Comparison of ENCODE assay signal across 1 cellular context in the genomic region with DNA sequence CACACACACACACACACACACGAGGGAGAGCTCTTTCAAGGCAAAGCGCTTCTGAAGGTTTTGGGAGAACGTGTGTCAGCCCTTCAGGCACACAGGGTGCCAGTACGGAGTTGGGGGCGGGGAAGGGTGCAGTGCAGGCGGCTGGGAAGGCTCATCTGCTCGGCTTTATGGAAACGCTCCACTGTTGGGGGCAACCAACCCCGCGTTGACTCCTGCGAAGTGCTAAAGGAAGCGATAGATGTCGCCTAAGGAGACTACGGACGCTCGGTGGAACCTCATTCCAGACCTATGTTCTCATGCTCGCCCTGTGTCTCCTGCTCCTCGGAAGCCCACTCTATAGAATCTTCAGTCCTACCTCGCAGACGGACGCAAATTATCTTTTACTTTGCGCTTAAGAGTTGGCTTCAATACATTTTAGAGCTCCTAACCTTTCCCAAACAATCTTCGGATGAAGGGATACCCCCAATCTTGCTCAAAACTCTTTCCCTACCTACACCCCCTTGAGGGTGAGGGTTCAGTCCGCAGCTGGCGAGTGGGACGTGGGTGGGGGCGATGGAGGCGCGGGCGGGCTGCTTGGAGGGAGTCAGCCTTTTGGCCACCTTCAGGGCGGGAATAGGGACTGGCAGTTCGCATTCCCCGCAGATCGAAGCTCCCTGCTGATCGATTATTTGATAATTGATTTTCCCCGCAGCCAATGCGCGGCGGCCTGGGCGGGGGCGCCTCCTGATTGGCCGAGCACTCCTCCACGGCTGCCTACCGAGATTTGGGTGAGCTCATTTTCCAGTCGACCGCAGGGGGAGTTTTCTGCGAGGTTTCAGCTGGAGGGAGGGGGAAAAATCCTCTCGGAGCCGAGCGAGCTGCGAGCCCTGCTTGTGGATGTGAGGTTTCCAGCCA.
TF ChIP-seq lines count a peak whose summit lies in the region.

No MANE protein-coding gene starts in this region.

TF ChIP-seq in HepG2, 621 proteins besides CTCF, POLR2A, EP300 and RAD21 (continued from another document and continues in another):
- TF ChIP-seq POLR2AphosphoS2 (IDR thresholded peaks at IDR 0.05; ENCODE audit: low read depth, low read length) (no peak), DR1 (CRISPR knock-in tag; IDR thresholded peaks at IDR 0.05) (no peak), MIER2 (CRISPR knock-in tag; IDR thresholded peaks at IDR 0.05) (no peak), PITX1 (CRISPR knock-in tag; IDR thresholded peaks at IDR 0.05) (0 out of 2 replicates have a peak, but pooled peaks have one; percentile 36), ZBTB20 (CRISPR knock-in tag; IDR thresholded peaks at IDR 0.05; ENCODE audit: borderline replicate concordance, low read depth) (peak; percentile 59; the same call in 1 of the 2 replicates), MIXL1 (CRISPR knock-in tag; IDR thresholded peaks at IDR 0.05) (no peak), SMAD1 (CRISPR knock-in tag; IDR thresholded peaks at IDR 0.05; ENCODE audit: borderline replicate concordance, low read depth) (no peak), CENPX (CRISPR knock-in tag; IDR thresholded peaks at IDR 0.05) (no peak), MXI1 (IDR thresholded peaks at IDR 0.05; ENCODE audit: borderline replicate concordance, low read depth, low read length) (no peak), ETV6 (CRISPR knock-in tag; conservative IDR thresholded peaks at IDR 0.05) (no peak), PPARG (CRISPR knock-in tag; conservative IDR thresholded peaks at IDR 0.05) (no peak), HNF4G (IDR thresholded peaks at IDR 0.05; ENCODE audit: borderline replicate concordance, low read depth, low read length) (no peak), HNF4G (CRISPR knock-in tag; IDR thresholded peaks at IDR 0.05; ENCODE audit: borderline replicate concordance, low read depth) (0 out of 2 replicates have a peak, but pooled peaks have one; percentile 40), ZNF224 (CRISPR knock-in tag; IDR thresholded peaks at IDR 0.05) (no peak; the same call in 1 of the 2 replicates), ISL2 (CRISPR knock-in tag; IDR thresholded peaks at IDR 0.05) (no peak), ZNF460 (CRISPR knock-in tag; IDR thresholded peaks at IDR 0.05; ENCODE audit: borderline replicate concordance) (no peak), ZFP36L2 (CRISPR knock-in tag; IDR thresholded peaks at IDR 0.05) (no peak), GATA4 (IDR thresholded peaks at IDR 0.05; ENCODE audit: borderline replicate concordance, low read depth) (no peak), ZMYM3 (CRISPR knock-in tag; IDR thresholded peaks at IDR 0.05) (no peak), ZNF331 (CRISPR knock-in tag; IDR thresholded peaks at IDR 0.05) (no peak), ZSCAN30 (CRISPR knock-in tag; IDR thresholded peaks at IDR 0.05) (no peak), ZNF547 (CRISPR knock-in tag; IDR thresholded peaks at IDR 0.05) (peak; percentile 83)
- TF ChIP-seq, protein P1, sequence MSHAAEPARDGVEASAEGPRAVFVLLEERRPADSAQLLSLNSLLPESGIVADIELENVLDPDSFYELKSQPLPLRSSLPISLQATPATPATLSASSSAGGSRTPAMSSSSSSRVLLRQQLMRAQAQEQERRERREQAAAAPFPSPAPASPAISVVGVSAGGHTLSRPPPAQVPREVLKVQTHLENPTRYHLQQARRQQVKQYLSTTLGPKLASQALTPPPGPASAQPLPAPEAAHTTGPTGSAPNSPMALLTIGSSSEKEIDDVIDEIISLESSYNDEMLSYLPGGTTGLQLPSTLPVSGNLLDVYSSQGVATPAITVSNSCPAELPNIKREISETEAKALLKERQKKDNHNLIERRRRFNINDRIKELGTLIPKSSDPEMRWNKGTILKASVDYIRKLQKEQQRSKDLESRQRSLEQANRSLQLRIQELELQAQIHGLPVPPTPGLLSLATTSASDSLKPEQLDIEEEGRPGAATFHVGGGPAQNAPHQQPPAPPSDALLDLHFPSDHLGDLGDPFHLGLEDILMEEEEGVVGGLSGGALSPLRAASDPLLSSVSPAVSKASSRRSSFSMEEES (CRISPR knock-in tag; IDR thresholded peaks at IDR 0.05), result 0 out of 2 replicates have a peak, but pooled peaks have one; percentile 21
- TF ChIP-seq, protein P2, sequence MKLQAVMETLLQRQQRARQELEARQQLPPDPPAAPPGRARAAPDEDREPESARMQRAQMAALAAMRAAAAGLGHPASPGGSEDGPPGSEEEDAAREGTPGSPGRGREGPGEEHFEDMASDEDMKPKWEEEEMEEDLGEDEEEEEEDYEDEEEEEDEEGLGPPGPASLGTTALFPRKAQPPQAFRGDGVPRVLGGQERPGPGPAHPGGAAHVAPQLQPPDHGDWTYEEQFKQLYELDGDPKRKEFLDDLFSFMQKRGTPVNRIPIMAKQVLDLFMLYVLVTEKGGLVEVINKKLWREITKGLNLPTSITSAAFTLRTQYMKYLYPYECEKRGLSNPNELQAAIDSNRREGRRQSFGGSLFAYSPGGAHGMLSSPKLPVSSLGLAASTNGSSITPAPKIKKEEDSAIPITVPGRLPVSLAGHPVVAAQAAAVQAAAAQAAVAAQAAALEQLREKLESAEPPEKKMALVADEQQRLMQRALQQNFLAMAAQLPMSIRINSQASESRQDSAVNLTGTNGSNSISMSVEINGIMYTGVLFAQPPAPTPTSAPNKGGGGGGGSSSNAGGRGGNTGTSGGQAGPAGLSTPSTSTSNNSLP (IDR thresholded peaks at IDR 0.05; ENCODE audit: low read depth, low read length), result peak; percentile 92
- TF ChIP-seq, protein P3, sequence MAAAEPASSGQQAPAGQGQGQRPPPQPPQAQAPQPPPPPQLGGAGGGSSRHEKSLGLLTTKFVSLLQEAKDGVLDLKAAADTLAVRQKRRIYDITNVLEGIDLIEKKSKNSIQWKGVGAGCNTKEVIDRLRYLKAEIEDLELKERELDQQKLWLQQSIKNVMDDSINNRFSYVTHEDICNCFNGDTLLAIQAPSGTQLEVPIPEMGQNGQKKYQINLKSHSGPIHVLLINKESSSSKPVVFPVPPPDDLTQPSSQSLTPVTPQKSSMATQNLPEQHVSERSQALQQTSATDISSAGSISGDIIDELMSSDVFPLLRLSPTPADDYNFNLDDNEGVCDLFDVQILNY (CRISPR knock-in tag; conservative IDR thresholded peaks at IDR 0.05), result no peak
- TF ChIP-seq, protein P4, sequence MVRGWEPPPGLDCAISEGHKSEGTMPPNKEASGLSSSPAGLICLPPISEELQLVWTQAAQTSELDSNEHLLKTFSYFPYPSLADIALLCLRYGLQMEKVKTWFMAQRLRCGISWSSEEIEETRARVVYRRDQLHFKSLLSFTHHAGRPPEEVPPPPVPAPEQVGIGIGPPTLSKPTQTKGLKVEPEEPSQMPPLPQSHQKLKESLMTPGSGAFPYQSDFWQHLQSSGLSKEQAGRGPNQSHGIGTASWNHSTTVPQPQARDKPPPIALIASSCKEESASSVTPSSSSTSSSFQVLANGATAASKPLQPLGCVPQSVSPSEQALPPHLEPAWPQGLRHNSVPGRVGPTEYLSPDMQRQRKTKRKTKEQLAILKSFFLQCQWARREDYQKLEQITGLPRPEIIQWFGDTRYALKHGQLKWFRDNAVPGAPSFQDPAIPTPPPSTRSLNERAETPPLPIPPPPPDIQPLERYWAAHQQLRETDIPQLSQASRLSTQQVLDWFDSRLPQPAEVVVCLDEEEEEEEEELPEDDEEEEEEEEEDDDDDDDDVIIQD (CRISPR knock-in tag; IDR thresholded peaks at IDR 0.05; ENCODE audit: low read depth), result peak; percentile 96
- TF ChIP-seq, protein P5, sequence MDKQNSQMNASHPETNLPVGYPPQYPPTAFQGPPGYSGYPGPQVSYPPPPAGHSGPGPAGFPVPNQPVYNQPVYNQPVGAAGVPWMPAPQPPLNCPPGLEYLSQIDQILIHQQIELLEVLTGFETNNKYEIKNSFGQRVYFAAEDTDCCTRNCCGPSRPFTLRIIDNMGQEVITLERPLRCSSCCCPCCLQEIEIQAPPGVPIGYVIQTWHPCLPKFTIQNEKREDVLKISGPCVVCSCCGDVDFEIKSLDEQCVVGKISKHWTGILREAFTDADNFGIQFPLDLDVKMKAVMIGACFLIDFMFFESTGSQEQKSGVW (CRISPR knock-in tag; IDR thresholded peaks at IDR 0.05; ENCODE audit: borderline replicate concordance), result no peak
- TF ChIP-seq, protein P6, sequence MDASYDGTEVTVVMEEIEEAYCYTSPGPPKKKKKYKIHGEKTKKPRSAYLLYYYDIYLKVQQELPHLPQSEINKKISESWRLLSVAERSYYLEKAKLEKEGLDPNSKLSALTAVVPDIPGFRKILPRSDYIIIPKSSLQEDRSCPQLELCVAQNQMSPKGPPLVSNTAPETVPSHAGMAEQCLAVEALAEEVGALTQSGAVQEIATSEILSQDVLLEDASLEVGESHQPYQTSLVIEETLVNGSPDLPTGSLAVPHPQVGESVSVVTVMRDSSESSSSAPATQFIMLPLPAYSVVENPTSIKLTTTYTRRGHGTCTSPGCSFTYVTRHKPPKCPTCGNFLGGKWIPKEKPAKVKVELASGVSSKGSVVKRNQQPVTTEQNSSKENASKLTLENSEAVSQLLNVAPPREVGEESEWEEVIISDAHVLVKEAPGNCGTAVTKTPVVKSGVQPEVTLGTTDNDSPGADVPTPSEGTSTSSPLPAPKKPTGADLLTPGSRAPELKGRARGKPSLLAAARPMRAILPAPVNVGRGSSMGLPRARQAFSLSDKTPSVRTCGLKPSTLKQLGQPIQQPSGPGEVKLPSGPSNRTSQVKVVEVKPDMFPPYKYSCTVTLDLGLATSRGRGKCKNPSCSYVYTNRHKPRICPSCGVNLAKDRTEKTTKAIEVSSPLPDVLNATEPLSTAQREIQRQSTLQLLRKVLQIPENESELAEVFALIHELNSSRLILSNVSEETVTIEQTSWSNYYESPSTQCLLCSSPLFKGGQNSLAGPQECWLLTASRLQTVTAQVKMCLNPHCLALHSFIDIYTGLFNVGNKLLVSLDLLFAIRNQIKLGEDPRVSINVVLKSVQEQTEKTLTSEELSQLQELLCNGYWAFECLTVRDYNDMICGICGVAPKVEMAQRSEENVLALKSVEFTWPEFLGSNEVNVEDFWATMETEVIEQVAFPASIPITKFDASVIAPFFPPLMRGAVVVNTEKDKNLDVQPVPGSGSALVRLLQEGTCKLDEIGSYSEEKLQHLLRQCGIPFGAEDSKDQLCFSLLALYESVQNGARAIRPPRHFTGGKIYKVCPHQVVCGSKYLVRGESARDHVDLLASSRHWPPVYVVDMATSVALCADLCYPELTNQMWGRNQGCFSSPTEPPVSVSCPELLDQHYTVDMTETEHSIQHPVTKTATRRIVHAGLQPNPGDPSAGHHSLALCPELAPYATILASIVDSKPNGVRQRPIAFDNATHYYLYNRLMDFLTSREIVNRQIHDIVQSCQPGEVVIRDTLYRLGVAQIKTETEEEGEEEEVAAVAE (CRISPR knock-in tag; IDR thresholded peaks at IDR 0.05; ENCODE audit: borderline replicate concordance), result 0 out of 2 replicates have a peak, but pooled peaks have one; percentile 72
- TF ChIP-seq, protein P7, sequence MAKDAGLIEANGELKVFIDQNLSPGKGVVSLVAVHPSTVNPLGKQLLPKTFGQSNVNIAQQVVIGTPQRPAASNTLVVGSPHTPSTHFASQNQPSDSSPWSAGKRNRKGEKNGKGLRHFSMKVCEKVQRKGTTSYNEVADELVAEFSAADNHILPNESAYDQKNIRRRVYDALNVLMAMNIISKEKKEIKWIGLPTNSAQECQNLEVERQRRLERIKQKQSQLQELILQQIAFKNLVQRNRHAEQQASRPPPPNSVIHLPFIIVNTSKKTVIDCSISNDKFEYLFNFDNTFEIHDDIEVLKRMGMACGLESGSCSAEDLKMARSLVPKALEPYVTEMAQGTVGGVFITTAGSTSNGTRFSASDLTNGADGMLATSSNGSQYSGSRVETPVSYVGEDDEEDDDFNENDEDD (CRISPR knock-in tag; IDR thresholded peaks at IDR 0.05; ENCODE audit: borderline replicate concordance), result peak; percentile 56; the same call in 1 of the 2 replicates
- TF ChIP-seq, protein P8, sequence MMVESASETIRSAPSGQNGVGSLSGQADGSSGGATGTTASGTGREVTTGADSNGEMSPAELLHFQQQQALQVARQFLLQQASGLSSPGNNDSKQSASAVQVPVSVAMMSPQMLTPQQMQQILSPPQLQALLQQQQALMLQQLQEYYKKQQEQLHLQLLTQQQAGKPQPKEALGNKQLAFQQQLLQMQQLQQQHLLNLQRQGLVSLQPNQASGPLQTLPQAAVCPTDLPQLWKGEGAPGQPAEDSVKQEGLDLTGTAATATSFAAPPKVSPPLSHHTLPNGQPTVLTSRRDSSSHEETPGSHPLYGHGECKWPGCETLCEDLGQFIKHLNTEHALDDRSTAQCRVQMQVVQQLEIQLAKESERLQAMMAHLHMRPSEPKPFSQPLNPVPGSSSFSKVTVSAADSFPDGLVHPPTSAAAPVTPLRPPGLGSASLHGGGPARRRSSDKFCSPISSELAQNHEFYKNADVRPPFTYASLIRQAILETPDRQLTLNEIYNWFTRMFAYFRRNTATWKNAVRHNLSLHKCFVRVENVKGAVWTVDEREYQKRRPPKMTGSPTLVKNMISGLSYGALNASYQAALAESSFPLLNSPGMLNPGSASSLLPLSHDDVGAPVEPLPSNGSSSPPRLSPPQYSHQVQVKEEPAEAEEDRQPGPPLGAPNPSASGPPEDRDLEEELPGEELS (CRISPR knock-in tag; IDR thresholded peaks at IDR 0.05), result no peak
- TF ChIP-seq, protein P9, sequence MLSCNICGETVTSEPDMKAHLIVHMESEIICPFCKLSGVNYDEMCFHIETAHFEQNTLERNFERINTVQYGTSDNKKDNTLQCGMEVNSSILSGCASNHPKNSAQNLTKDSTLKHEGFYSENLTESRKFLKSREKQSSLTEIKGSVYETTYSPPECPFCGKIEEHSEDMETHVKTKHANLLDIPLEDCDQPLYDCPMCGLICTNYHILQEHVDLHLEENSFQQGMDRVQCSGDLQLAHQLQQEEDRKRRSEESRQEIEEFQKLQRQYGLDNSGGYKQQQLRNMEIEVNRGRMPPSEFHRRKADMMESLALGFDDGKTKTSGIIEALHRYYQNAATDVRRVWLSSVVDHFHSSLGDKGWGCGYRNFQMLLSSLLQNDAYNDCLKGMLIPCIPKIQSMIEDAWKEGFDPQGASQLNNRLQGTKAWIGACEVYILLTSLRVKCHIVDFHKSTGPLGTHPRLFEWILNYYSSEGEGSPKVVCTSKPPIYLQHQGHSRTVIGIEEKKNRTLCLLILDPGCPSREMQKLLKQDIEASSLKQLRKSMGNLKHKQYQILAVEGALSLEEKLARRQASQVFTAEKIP (CRISPR knock-in tag; IDR thresholded peaks at IDR 0.05; ENCODE audit: borderline replicate concordance), result no peak
- TF ChIP-seq, protein P10, sequence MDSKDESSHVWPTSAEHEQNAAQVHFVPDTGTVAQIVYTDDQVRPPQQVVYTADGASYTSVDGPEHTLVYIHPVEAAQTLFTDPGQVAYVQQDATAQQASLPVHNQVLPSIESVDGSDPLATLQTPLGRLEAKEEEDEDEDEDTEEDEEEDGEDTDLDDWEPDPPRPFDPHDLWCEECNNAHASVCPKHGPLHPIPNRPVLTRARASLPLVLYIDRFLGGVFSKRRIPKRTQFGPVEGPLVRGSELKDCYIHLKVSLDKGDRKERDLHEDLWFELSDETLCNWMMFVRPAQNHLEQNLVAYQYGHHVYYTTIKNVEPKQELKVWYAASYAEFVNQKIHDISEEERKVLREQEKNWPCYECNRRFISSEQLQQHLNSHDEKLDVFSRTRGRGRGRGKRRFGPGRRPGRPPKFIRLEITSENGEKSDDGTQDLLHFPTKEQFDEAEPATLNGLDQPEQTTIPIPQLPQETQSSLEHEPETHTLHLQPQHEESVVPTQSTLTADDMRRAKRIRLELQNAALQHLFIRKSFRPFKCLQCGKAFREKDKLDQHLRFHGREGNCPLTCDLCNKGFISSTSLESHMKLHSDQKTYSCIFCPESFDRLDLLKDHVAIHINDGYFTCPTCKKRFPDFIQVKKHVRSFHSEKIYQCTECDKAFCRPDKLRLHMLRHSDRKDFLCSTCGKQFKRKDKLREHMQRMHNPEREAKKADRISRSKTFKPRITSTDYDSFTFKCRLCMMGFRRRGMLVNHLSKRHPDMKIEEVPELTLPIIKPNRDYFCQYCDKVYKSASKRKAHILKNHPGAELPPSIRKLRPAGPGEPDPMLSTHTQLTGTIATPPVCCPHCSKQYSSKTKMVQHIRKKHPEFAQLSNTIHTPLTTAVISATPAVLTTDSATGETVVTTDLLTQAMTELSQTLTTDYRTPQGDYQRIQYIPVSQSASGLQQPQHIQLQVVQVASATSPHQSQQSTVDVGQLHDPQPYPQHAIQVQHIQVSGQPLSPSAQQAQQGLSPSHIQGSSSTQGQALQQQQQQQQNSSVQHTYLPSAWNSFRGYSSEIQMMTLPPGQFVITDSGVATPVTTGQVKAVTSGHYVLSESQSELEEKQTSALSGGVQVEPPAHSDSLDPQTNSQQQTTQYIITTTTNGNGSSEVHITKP (CRISPR knock-in tag; IDR thresholded peaks at IDR 0.05; ENCODE audit: low read depth), result peak; percentile 100
